ENCODE assay signal across 1 cellular context in the genomic region with DNA sequence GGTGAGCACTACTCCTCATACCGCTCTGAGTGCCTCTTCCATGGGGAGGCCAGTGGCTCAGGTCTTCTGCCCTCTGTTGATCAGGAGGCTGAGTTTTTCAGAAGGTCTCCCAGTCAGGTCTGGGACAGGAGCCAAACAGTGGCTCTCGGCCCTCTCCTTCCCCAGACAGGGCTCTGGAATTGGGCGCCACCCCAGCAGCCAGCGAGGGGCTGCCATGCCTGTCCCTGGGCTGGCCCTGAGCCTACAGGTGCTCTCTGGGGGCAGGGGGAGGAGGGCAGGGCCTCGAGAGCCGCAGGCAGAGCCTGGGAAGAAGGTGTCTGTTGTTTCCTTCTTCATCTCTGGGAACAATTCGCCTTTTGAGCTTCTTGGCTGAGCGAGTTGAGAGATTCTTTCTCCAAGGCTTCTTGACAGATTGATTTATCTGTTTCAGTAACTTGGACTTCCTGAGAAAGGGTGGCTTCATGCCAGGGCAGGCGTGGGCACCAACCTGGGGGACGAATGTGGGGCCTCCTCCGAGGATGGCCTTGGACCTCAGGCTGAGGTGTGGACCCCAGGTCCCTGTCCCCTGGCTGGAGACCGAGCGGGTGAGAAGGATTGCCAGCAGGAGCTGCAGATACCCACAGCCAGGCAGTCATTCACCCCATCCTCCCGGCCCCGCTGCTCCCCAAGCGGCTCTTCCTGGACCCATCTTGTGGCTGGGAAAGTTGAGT.
TF ChIP-seq lines count a peak whose summit lies in the region.

No MANE protein-coding gene starts in this region.

TF ChIP-seq in HepG2, 621 proteins besides CTCF, POLR2A, EP300 and RAD21 (continued from another document):
- TF ChIP-seq, protein P1, sequence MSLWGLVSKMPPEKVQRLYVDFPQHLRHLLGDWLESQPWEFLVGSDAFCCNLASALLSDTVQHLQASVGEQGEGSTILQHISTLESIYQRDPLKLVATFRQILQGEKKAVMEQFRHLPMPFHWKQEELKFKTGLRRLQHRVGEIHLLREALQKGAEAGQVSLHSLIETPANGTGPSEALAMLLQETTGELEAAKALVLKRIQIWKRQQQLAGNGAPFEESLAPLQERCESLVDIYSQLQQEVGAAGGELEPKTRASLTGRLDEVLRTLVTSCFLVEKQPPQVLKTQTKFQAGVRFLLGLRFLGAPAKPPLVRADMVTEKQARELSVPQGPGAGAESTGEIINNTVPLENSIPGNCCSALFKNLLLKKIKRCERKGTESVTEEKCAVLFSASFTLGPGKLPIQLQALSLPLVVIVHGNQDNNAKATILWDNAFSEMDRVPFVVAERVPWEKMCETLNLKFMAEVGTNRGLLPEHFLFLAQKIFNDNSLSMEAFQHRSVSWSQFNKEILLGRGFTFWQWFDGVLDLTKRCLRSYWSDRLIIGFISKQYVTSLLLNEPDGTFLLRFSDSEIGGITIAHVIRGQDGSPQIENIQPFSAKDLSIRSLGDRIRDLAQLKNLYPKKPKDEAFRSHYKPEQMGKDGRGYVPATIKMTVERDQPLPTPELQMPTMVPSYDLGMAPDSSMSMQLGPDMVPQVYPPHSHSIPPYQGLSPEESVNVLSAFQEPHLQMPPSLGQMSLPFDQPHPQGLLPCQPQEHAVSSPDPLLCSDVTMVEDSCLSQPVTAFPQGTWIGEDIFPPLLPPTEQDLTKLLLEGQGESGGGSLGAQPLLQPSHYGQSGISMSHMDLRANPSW (CRISPR knock-in tag; IDR thresholded peaks at IDR 0.05; ENCODE audit: borderline replicate concordance): no peak
- TF ChIP-seq MIXL1 (CRISPR knock-in tag; IDR thresholded peaks at IDR 0.05) (no peak), ZBTB38 (CRISPR knock-in tag; IDR thresholded peaks at IDR 0.05) (no peak)
